ENCODE assay signal across 13 cellular contexts in the genomic region with DNA sequence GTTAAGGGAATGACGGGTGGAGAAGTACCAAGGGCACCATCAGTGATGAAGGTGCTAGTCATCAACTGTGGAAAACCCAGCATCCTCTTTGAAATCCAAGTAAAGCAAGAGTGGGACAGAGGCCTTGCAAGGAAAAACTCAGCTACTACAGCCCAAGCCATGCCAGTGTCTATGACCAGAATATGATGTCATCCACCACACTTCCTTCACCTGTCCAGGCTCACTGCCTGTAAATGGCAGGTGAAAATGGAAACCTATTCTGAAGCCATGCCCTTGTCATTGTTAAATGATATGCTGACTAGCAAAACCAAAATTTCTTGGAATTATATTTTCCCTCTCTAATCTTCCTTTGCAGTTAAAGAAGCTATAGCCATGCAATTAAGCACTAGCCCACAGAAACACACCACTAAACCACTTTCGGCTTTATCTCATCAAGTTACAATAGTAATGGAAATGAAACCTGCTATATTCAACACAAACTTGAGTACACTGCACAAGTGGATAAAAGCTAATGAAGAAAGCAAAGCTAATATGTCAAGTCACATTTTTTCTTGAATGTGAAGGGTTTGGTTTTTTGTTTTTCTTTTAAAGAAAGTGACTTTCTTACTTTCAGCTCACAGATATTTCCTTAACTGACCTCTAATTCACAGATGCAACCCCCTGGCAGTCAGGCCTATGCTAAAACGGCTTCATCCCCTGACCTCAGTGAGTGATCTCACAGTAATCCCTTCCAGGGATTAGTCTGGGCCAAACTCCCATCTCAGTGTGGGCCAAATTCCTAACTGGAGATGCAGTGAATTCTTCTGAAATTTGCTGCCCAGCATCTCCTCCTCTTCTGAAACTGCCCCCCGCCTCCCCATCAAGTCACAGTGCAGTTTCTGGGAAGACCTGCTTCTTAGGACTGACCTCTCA.
DNase-seq lines count a peak whose midpoint lies in the region; TF ChIP-seq lines count a peak whose summit lies in the region.
"Had no signal": no experiment of that assay in that cellular context is flagged by ENCODE, and none has a peak within 500 bp of the region (broad histone marks: within the 10 kb centered on the region; RNA-seq: fewer than 3 reads in every experiment).

No MANE protein-coding gene starts in this region.

- H3K4me3 ChIP-seq in OCI-LY1 (ENCODE audit: low read depth, low read length, poor library complexity, severe bottlenecking): no peak overlapping the region

- H3K4me1 ChIP-seq in OCI-LY1 (ENCODE audit: insufficient read depth, low read length, severe bottlenecking): peaks cover 32% of the 10 kb centered on the region

- no peak for TF ChIP-seq CTCF in OCI-LY1 (IDR thresholded peaks at IDR 0.05; ENCODE audit: low read length)
- no peak for TF ChIP-seq CTCF in nephron progenitor cell (IDR thresholded peaks at IDR 0.05)

- peaks cover 2% of the 10 kb centered on the region for H3K27me3 Mint-ChIP-seq in nephron progenitor cell (ENCODE audit: low read depth, poor library complexity)
- H3K27me3 Mint-ChIP-seq: activated naive CD4-positive, alpha-beta T cell treated with anti-CD3 and anti-CD28 coated beads, Interleukin-2, amount 10 ng/mL, durations not matched to agents 7 days and 5 days had no signal

- H3K4me2 ChIP-seq in OCI-LY1 (ENCODE audit: low read length): no peak overlapping the region

- H3K4me3 Mint-ChIP-seq in nephron progenitor cell: no peak overlapping the region
- H3K4me3 Mint-ChIP-seq: activated CD8-positive, alpha-beta T cell treated with anti-CD3 and anti-CD28 coated beads for 36 hours; activated naive CD4-positive, alpha-beta T cell treated with anti-CD3 and anti-CD28 coated beads, Interleukin-2, amount 10 ng/mL, durations not matched to agents 7 days and 5 days; CD4-positive, alpha-beta T cell; effector memory CD8-positive, alpha-beta T cell; T-helper 1 cell treated with Interleukin-12 subunit alpha and Interleukin-12 subunit beta and Interleukin-4 antibody, amounts not matched to agents 30 μg/mL and 1 μg/mL, for 36 hours had no signal

- H3K27ac ChIP-seq in OCI-LY1 (ENCODE audit: low read depth, low read length, poor library complexity, severe bottlenecking): peak overlapping the region; percentile 36

- no peaks in the 10 kb centered on the region for H4K20me1 ChIP-seq in OCI-LY1 (ENCODE audit: insufficient read depth, low read length)

- DNase-seq in Daoy (ENCODE audit: low read depth): peak; percentile 17
- DNase-seq in fibroblast of peridontal ligament (ENCODE audit: extremely low read depth): peak; percentile 96
- no peak for DNase-seq in nephron progenitor cell
- DNase-seq in NOMO-1 (lab: John Stamatoyannopoulos, UW; ENCODE audit: unreplicated experiment in 2 of 2): no peak
- no peak for DNase-seq in cerebellum (ENCODE audit: low spot score)
- no peak for DNase-seq in NCI-H1105 treated with DMSO at 0.1 percent for 48 hours (lab: John Stamatoyannopoulos, UW)
- DNase-seq in occipital lobe (lab: John Stamatoyannopoulos, UW): no peak
- DNase-seq: activated CD8-positive, alpha-beta T cell treated with anti-CD3 and anti-CD28 coated beads for 36 hours; activated naive CD4-positive, alpha-beta T cell treated with anti-CD3 and anti-CD28 coated beads, Interleukin-2, amount 10 ng/mL, durations not matched to agents 7 days and 5 days; CD4-positive, alpha-beta T cell; effector memory CD8-positive, alpha-beta T cell had no signal

- no peaks in the 10 kb centered on the region for H3K27me3 ChIP-seq in OCI-LY1 (ENCODE audit: insufficient read depth, low read length)

- H3K36me3 Mint-ChIP-seq in nephron progenitor cell (ENCODE audit: low read depth): peaks cover 4% of the 10 kb centered on the region
- H3K36me3 Mint-ChIP-seq: activated naive CD4-positive, alpha-beta T cell treated with anti-CD3 and anti-CD28 coated beads, Interleukin-2, amount 10 ng/mL, durations not matched to agents 7 days and 5 days had no signal

- peak overlapping the region; percentile 57 for H3K27ac Mint-ChIP-seq in nephron progenitor cell
- H3K27ac Mint-ChIP-seq: activated CD8-positive, alpha-beta T cell treated with anti-CD3 and anti-CD28 coated beads for 36 hours; activated naive CD4-positive, alpha-beta T cell treated with anti-CD3 and anti-CD28 coated beads, Interleukin-2, amount 10 ng/mL, durations not matched to agents 7 days and 5 days; CD4-positive, alpha-beta T cell; effector memory CD8-positive, alpha-beta T cell; T-helper 1 cell treated with Interleukin-12 subunit alpha and Interleukin-12 subunit beta and Interleukin-4 antibody, amounts not matched to agents 30 μg/mL and 1 μg/mL, for 36 hours had no signal

- H3K36me3 ChIP-seq in OCI-LY1 (ENCODE audit: insufficient read depth, low read length): no peaks in the 10 kb centered on the region

- no peaks in the 10 kb centered on the region for H3K79me2 ChIP-seq in OCI-LY1 (ENCODE audit: insufficient read depth, low read length)

- no peaks in the 10 kb centered on the region for H3K9me3 ChIP-seq in OCI-LY1 (ENCODE audit: low read length)

- H3K9ac ChIP-seq in OCI-LY1 (ENCODE audit: low read length): peak overlapping the region; percentile 1; the same call in 1 of the 2 replicates

- peaks cover 25% of the 10 kb centered on the region for H3K4me1 Mint-ChIP-seq in nephron progenitor cell
- H3K4me1 Mint-ChIP-seq: activated naive CD4-positive, alpha-beta T cell treated with anti-CD3 and anti-CD28 coated beads, Interleukin-2, amount 10 ng/mL, durations not matched to agents 7 days and 5 days had no signal

- H3K9me3 Mint-ChIP-seq in nephron progenitor cell: peaks cover 3% of the 10 kb centered on the region
- H3K9me3 Mint-ChIP-seq: activated CD8-positive, alpha-beta T cell treated with anti-CD3 and anti-CD28 coated beads for 36 hours; activated naive CD4-positive, alpha-beta T cell treated with anti-CD3 and anti-CD28 coated beads, Interleukin-2, amount 10 ng/mL, durations not matched to agents 7 days and 5 days; CD4-positive, alpha-beta T cell; effector memory CD8-positive, alpha-beta T cell; T-helper 1 cell treated with Interleukin-12 subunit alpha and Interleukin-12 subunit beta and Interleukin-4 antibody, amounts not matched to agents 30 μg/mL and 1 μg/mL, for 36 hours had no signal

- no peaks in the 10 kb centered on the region for H3K9me2 ChIP-seq in OCI-LY1 (ENCODE audit: low read depth, low read length)

- no peak overlapping the region for H2AFZ ChIP-seq in OCI-LY1 (ENCODE audit: low read length)

- no peaks in the 10 kb centered on the region for H3F3A ChIP-seq in OCI-LY1 (ENCODE audit: insufficient read depth, low read length)

Comparison
In these comparisons a context has a peak if more than half of its experiments do, and no peak if none do; other contexts are left out.
1. DNase-seq: peak in Daoy (single experiment) and fibroblast of peridontal ligament (single experiment); none in nephron progenitor cell (single experiment), NOMO-1 (0 of 2), cerebellum (single experiment), NCI-H1105 treated with DMSO at 0.1 percent for 48 hours (single experiment) and occipital lobe (single experiment).